ENCODE assay signal across 13 cellular contexts in the genomic region with DNA sequence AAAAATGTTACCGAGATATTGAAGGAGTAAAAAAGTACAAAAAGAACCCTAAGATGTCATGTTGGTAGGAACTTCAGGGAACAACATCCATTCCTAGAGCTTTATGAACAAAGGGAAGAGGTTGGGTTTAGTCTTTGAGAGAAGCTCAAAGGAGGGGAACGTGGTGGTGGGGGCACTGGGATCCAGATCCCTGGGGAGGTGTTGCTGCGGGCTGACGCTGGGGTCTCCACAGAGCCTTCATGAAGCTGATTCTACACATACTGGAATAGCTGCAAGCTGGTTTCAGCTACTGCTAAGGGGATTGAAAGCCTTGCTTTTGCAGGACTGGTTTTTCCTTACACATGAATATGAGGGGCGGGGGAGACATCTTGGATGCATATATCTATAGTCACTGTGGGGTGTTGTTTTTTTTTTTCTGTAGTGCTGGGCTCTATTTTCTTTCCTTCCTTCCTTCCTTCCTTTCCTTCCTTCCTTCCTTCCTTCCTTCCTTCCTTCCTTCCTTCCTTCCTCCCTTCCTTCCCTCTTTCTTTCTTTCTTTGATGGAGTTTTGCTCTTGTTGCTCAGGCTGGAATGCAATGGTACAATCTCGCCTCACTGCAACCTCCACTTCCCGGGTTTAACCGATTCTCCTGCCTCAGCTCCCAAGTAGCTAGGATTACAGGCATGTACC. TPM values are rescaled to one million over a fixed set of nuclear protein-coding genes. Genes with fewer than 3 reads are reported as not detected.
DNase-seq lines count a peak whose midpoint lies in the region; ATAC-seq and TF ChIP-seq lines count a peak whose summit lies in the region.
"Had no signal": no experiment of that assay in that cellular context is flagged by ENCODE, and none has a peak within 500 bp of the region (broad histone marks: within the 10 kb centered on the region; RNA-seq: fewer than 3 reads in every experiment).

No MANE protein-coding gene starts in this region.

- no peak for TF ChIP-seq EP300 in esophagus muscularis mucosa (IDR thresholded peaks at IDR 0.05)

- intact Hi-C loops in right cardiac atrium (cut with DNase I) = no loop called here
- intact Hi-C loops in esophagus muscularis mucosa (cut with DNase I) = no loop called here
- intact Hi-C loops in upper lobe of right lung (cut with DNase I) = no loop called here

- H3K4me3 ChIP-seq in right cardiac atrium (ENCODE audit: low read length) (no peak overlapping the region), right atrium auricular region (no peak overlapping the region), esophagus muscularis mucosa (no peak overlapping the region), upper lobe of right lung (no peak overlapping the region)

- DNase-seq in right cardiac atrium (peak in 2 of 3 donors; percentile 22 to 23), right atrium auricular region (ENCODE audit: low spot score) (no peak), esophagus muscularis mucosa (ENCODE audit: extremely low spot score) (no peak), upper lobe of right lung (peak; percentile 41)
- DNase-seq: activated B cell treated with CpG ODN at 0.5 μM for 24 hours, amniotic stem cell, cerebellar nuclear complex, foreskin melanocyte, NCI-H1694 had no signal

- no peak for ATAC-seq in right cardiac atrium
- no peak for ATAC-seq in upper lobe of right lung
- ATAC-seq in HG03378 (IDR thresholded peaks at IDR 0.05; ENCODE audit: unreplicated experiment) = no peak
- no peak for ATAC-seq in esophagus mucosa
- ATAC-seq: naive thymus-derived CD8-positive, alpha-beta T cell; Right ventricle myocardium inferior had no signal

- H3K27ac ChIP-seq in right cardiac atrium (ENCODE audit: low read length) = no peak overlapping the region
- no peak overlapping the region for H3K27ac ChIP-seq in right atrium auricular region
- H3K27ac ChIP-seq in esophagus muscularis mucosa (replicated peaks in 1 of 4) = peak overlapping the region in 3 of 4 donors; percentile 77 to 84 (median 82)
- H3K27ac ChIP-seq in upper lobe of right lung = no peak overlapping the region

- no peak for TF ChIP-seq POLR2A in esophagus muscularis mucosa (IDR thresholded peaks at IDR 0.05; ENCODE audit: low read depth)

- WGBS in right cardiac atrium = 89% methylated on average over 8 of the region's 8 CpGs
- 90% methylated on average over 8 of the region's 8 CpGs for WGBS in esophagus muscularis mucosa

- H3K36me3 ChIP-seq in right atrium auricular region (peaks cover 29% of the 10 kb centered on the region), esophagus muscularis mucosa (peaks cover 15 to 37% (median 29%) of the 10 kb centered on the region in 4 donors), upper lobe of right lung (peaks cover 19% of the 10 kb centered on the region)

- H3K4me1 ChIP-seq in right cardiac atrium (ENCODE audit: control insufficient read depth, insufficient read depth, low read length) (no peaks in the 10 kb centered on the region), right atrium auricular region (peaks cover 0 to 12% of the 10 kb centered on the region in 2 donors), esophagus muscularis mucosa (peaks cover 25 to 59% (median 45%) of the 10 kb centered on the region in 4 donors), upper lobe of right lung (peaks cover 7% of the 10 kb centered on the region)

- H3K27me3 ChIP-seq in right cardiac atrium (ENCODE audit: control insufficient read depth, insufficient read depth) (no peaks in the 10 kb centered on the region), right atrium auricular region (no peaks in the 10 kb centered on the region), esophagus muscularis mucosa (no peaks in the 10 kb centered on the region), upper lobe of right lung (no peaks in the 10 kb centered on the region)

- no peak for TF ChIP-seq CTCF in right atrium auricular region (IDR thresholded peaks at IDR 0.05)
- no peak for TF ChIP-seq CTCF in esophagus muscularis mucosa (IDR thresholded peaks at IDR 0.05)
- no peak for TF ChIP-seq CTCF in upper lobe of right lung (IDR thresholded peaks at IDR 0.05)

- H3K9me3 ChIP-seq in right cardiac atrium (ENCODE audit: control insufficient read depth, low read length) = no peaks in the 10 kb centered on the region
- no peaks in the 10 kb centered on the region for H3K9me3 ChIP-seq in right atrium auricular region
- no peaks in the 10 kb centered on the region for H3K9me3 ChIP-seq in esophagus muscularis mucosa
- no peaks in the 10 kb centered on the region for H3K9me3 ChIP-seq in upper lobe of right lung

RNA-seq across cellular contexts. Expression of a gene that starts 6.5 kb away (rescaled TPM):
- total RNA-seq in right cardiac atrium = 10 to 100 TPM; 10.1 to 15.6 (median 12.8) TPM
- 12.0 TPM for polyA plus RNA-seq in right cardiac atrium
- total RNA-seq in right atrium auricular region = 10 to 100 TPM in 1 of 2 donors, 1 to 10 TPM in 1; 6.5 to 11.3 TPM
- total RNA-seq in esophagus muscularis mucosa = 10 to 100 TPM; 20.5 to 29.3 (median 22.4) TPM
- 44.3 TPM for total RNA-seq in upper lobe of right lung
- 9.4 TPM for total RNA-seq in esophagus mucosa

RNA-seq across cellular contexts. Expression of a gene that starts 21.2 kb away (rescaled TPM):
- total RNA-seq in right cardiac atrium = 100 to 1,000 TPM; 117 to 137 (median 123) TPM
- polyA plus RNA-seq in right cardiac atrium = 92.7 TPM
- 10 to 100 TPM; 30.9 to 38.8 TPM for total RNA-seq in right atrium auricular region
- 10 to 100 TPM; 36.1 to 54.9 (median 45.8) TPM for total RNA-seq in esophagus muscularis mucosa
- 53.8 TPM for total RNA-seq in upper lobe of right lung
- total RNA-seq in esophagus mucosa = 52.8 TPM

RNA-seq across cellular contexts. Expression of a gene that starts 24.7 kb away (rescaled TPM):
- 100 to 1,000 TPM; 106 to 116 (median 114) TPM for total RNA-seq in right cardiac atrium
- polyA plus RNA-seq in right cardiac atrium = 196 TPM
- 100 to 1,000 TPM; 109 to 121 TPM for total RNA-seq in right atrium auricular region
- 100 to 1,000 TPM; 124 to 145 (median 141) TPM for total RNA-seq in esophagus muscularis mucosa
- 96.5 TPM for total RNA-seq in upper lobe of right lung
- 98.8 TPM for total RNA-seq in esophagus mucosa

RNA-seq across cellular contexts. Expression of a gene that starts 35.7 kb away (rescaled TPM):
- total RNA-seq in right cardiac atrium (100 to 1,000 TPM; 139 to 161 (median 148) TPM), right atrium auricular region (100 to 1,000 TPM in 1 of 2 donors, 10 to 100 TPM in 1; 99.6 to 207 TPM), esophagus muscularis mucosa (100 to 1,000 TPM; 152 to 319 (median 264) TPM), upper lobe of right lung (199 TPM), esophagus mucosa (204 TPM)
- polyA plus RNA-seq in right cardiac atrium = 98.7 TPM

RNA-seq across cellular contexts. Expression of a gene that starts 60.0 kb away (rescaled TPM):
- total RNA-seq in right cardiac atrium = 10 to 100 TPM in 3 of 4 donors, 1 to 10 TPM in 1; 9.9 to 13.1 (median 11.1) TPM
- 7.0 TPM for polyA plus RNA-seq in right cardiac atrium
- 10 to 100 TPM in 1 of 2 donors, 1 to 10 TPM in 1; 7.2 to 14.3 TPM for total RNA-seq in right atrium auricular region
- total RNA-seq in esophagus muscularis mucosa = 10 to 100 TPM in 2 of 4 donors, 1 to 10 TPM in 2; 8.8 to 20.0 (median 12.1) TPM
- 14.1 TPM for total RNA-seq in upper lobe of right lung
- total RNA-seq in esophagus mucosa = 8.0 TPM

Comparison
In these comparisons a context has a peak if more than half of its experiments do, and no peak if none do; other contexts are left out.
1. DNase-seq: peak in right cardiac atrium (2 of 3) and upper lobe of right lung (single experiment); none in right atrium auricular region (single experiment) and esophagus muscularis mucosa (single experiment).
2. H3K27ac ChIP-seq: peak in esophagus muscularis mucosa (3 of 4); none in right cardiac atrium (single experiment), right atrium auricular region (0 of 2) and upper lobe of right lung (single experiment).